1 cellular context compared by ENCODE assay signal in genomic region chr17:76239538-76240274, GRCh38.
A peak's percentile ranks its signal among the peaks of the same experiment; 100 is the strongest.
TF ChIP-seq lines count a peak whose summit lies in the region.

No MANE protein-coding gene starts in this region.

TF ChIP-seq in WTC11, 78 proteins besides CTCF, POLR2A, EP300 and RAD21 (continued from another document):
- TF ChIP-seq AR (CRISPR knock-in tag; IDR thresholded peaks at IDR 0.05) (no peak), ZMAT4 (CRISPR knock-in tag; IDR thresholded peaks at IDR 0.05) (no peak), ZSCAN18 (CRISPR knock-in tag; IDR thresholded peaks at IDR 0.05) (no peak), ATF3 (CRISPR knock-in tag; conservative IDR thresholded peaks at IDR 0.05) (no peak), RELA (CRISPR knock-in tag; IDR thresholded peaks at IDR 0.05; ENCODE audit: borderline replicate concordance) (no peak), ATF2 (CRISPR knock-in tag; IDR thresholded peaks at IDR 0.05; ENCODE audit: borderline replicate concordance, low read depth) (no peak), MLX (CRISPR knock-in tag; IDR thresholded peaks at IDR 0.05) (0 out of 2 replicates have a peak, but pooled peaks have one; percentile 34), TEAD1 (CRISPR knock-in tag; IDR thresholded peaks at IDR 0.05) (no peak), GABPB1 (CRISPR knock-in tag; IDR thresholded peaks at IDR 0.05) (no peak), NFATC4 (CRISPR knock-in tag; IDR thresholded peaks at IDR 0.05) (no peak), EMX1 (CRISPR knock-in tag; IDR thresholded peaks at IDR 0.05) (no peak), ZNF532 (CRISPR knock-in tag; IDR thresholded peaks at IDR 0.05; ENCODE audit: borderline replicate concordance) (no peak), TP53 (CRISPR knock-in tag; IDR thresholded peaks at IDR 0.05) (no peak), RORB (CRISPR knock-in tag; IDR thresholded peaks at IDR 0.05) (no peak), IRF1 (CRISPR knock-in tag; IDR thresholded peaks at IDR 0.05) (no peak), TEAD4 (CRISPR knock-in tag; IDR thresholded peaks at IDR 0.05) (no peak), ELF4 (CRISPR knock-in tag; IDR thresholded peaks at IDR 0.05; ENCODE audit: low read depth) (peak; percentile 88; the same call in 1 of the 2 replicates), ZBTB43 (CRISPR knock-in tag; IDR thresholded peaks at IDR 0.05) (peak; percentile 77; the same call in 1 of the 2 replicates), ZNF416 (CRISPR knock-in tag; IDR thresholded peaks at IDR 0.05) (no peak), NFYB (CRISPR knock-in tag; conservative IDR thresholded peaks at IDR 0.05; ENCODE audit: low read depth) (no peak), ZNF138 (CRISPR knock-in tag; conservative IDR thresholded peaks at IDR 0.05) (no peak), TCF7 (CRISPR knock-in tag; IDR thresholded peaks at IDR 0.05; ENCODE audit: low read depth) (no peak), ZNF263 (CRISPR knock-in tag; IDR thresholded peaks at IDR 0.05; ENCODE audit: low read depth) (no peak), E2F1 (CRISPR knock-in tag; IDR thresholded peaks at IDR 0.05) (no peak), JAZF1 (CRISPR knock-in tag; IDR thresholded peaks at IDR 0.05) (no peak), JUN (CRISPR knock-in tag; IDR thresholded peaks at IDR 0.05) (no peak), NFE2L1 (CRISPR knock-in tag; IDR thresholded peaks at IDR 0.05) (no peak), E2F5 (CRISPR knock-in tag; IDR thresholded peaks at IDR 0.05) (no peak), IRF2 (CRISPR knock-in tag; IDR thresholded peaks at IDR 0.05; ENCODE audit: borderline replicate concordance, low read depth) (no peak), OVOL2 (CRISPR knock-in tag; IDR thresholded peaks at IDR 0.05; ENCODE audit: borderline replicate concordance) (no peak), MAX (CRISPR knock-in tag; IDR thresholded peaks at IDR 0.05) (peak; percentile 67; the same call in 1 of the 2 replicates), ZNF219 (CRISPR knock-in tag; IDR thresholded peaks at IDR 0.05; ENCODE audit: borderline replicate concordance) (no peak), MXD4 (CRISPR knock-in tag; IDR thresholded peaks at IDR 0.05; ENCODE audit: borderline replicate concordance) (no peak), ZNF671 (CRISPR knock-in tag; IDR thresholded peaks at IDR 0.05) (no peak), ETV6 (CRISPR knock-in tag; IDR thresholded peaks at IDR 0.05) (no peak; the same call in 1 of the 2 replicates), ZNF232 (CRISPR knock-in tag; IDR thresholded peaks at IDR 0.05) (peak; percentile 52; the same call in 1 of the 2 replicates), ESRRA (CRISPR knock-in tag; IDR thresholded peaks at IDR 0.05; ENCODE audit: borderline replicate concordance) (peak; percentile 59; the same call in 1 of the 2 replicates), ZNF121 (CRISPR knock-in tag; IDR thresholded peaks at IDR 0.05) (no peak), NR2C2 (CRISPR knock-in tag; IDR thresholded peaks at IDR 0.05) (no peak)
